ENCODE assay signal across 1 cellular context in genomic region chr2:188975497-188976102, GRCh38.
TF ChIP-seq lines count a peak whose summit lies in the region.

No MANE protein-coding gene starts in this region.

TF ChIP-seq in GM23338, 12 proteins besides CTCF, POLR2A, EP300 and RAD21 (continued from another document):
- no peak for TF ChIP-seq ZNF331 (CRISPR knock-in tag; IDR thresholded peaks at IDR 0.05; ENCODE audit: low read depth)
- TF ChIP-seq EZH2phosphoT487 (IDR thresholded peaks at IDR 0.05; ENCODE audit: unreplicated experiment) = no peak
